In the genomic region with DNA sequence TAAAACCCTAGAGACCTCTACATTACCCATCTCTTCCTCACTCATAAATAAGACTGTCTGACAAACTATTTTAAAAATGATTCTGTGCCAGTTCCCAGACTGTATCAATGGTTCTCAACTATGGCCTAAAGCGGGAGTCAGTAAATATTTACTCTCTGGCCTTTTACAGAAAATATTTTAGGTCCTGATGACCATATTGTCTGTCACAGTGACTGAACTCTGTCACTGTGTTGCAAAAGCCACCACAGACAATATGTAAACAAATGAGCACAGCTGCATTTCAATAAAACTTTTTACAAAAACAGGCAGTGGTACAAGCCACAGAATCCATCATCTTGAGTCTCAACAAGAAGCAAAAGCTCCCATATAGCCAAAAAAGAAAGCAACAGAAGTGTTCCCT, we compare ENCODE assay signal across 1 cellular context.
A peak's percentile ranks its signal among the peaks of the same experiment; 100 is the strongest.
TF ChIP-seq lines count a peak whose summit lies in the region.

No MANE protein-coding gene starts in this region.

TF ChIP-seq in HepG2, 621 proteins besides CTCF, POLR2A, EP300 and RAD21 (continued from another document and continues in another):
- TF ChIP-seq, protein P1, sequence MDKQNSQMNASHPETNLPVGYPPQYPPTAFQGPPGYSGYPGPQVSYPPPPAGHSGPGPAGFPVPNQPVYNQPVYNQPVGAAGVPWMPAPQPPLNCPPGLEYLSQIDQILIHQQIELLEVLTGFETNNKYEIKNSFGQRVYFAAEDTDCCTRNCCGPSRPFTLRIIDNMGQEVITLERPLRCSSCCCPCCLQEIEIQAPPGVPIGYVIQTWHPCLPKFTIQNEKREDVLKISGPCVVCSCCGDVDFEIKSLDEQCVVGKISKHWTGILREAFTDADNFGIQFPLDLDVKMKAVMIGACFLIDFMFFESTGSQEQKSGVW (CRISPR knock-in tag; IDR thresholded peaks at IDR 0.05; ENCODE audit: borderline replicate concordance): no peak
- TF ChIP-seq, protein P2, sequence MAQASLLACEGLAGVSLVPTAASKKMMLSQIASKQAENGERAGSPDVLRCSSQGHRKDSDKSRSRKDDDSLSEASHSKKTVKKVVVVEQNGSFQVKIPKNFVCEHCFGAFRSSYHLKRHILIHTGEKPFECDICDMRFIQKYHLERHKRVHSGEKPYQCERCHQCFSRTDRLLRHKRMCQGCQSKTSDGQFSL (CRISPR knock-in tag; IDR thresholded peaks at IDR 0.05): no peak
- TF ChIP-seq, protein P3, sequence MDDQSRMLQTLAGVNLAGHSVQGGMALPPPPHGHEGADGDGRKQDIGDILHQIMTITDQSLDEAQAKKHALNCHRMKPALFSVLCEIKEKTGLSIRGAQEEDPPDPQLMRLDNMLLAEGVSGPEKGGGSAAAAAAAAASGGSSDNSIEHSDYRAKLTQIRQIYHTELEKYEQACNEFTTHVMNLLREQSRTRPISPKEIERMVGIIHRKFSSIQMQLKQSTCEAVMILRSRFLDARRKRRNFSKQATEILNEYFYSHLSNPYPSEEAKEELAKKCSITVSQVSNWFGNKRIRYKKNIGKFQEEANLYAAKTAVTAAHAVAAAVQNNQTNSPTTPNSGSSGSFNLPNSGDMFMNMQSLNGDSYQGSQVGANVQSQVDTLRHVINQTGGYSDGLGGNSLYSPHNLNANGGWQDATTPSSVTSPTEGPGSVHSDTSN (CRISPR knock-in tag; IDR thresholded peaks at IDR 0.05; ENCODE audit: borderline replicate concordance): no peak
- TF ChIP-seq, protein P4, sequence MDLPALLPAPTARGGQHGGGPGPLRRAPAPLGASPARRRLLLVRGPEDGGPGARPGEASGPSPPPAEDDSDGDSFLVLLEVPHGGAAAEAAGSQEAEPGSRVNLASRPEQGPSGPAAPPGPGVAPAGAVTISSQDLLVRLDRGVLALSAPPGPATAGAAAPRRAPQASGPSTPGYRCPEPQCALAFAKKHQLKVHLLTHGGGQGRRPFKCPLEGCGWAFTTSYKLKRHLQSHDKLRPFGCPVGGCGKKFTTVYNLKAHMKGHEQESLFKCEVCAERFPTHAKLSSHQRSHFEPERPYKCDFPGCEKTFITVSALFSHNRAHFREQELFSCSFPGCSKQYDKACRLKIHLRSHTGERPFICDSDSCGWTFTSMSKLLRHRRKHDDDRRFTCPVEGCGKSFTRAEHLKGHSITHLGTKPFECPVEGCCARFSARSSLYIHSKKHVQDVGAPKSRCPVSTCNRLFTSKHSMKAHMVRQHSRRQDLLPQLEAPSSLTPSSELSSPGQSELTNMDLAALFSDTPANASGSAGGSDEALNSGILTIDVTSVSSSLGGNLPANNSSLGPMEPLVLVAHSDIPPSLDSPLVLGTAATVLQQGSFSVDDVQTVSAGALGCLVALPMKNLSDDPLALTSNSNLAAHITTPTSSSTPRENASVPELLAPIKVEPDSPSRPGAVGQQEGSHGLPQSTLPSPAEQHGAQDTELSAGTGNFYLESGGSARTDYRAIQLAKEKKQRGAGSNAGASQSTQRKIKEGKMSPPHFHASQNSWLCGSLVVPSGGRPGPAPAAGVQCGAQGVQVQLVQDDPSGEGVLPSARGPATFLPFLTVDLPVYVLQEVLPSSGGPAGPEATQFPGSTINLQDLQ (CRISPR knock-in tag; IDR thresholded peaks at IDR 0.05): no peak
- TF ChIP-seq, protein P5, sequence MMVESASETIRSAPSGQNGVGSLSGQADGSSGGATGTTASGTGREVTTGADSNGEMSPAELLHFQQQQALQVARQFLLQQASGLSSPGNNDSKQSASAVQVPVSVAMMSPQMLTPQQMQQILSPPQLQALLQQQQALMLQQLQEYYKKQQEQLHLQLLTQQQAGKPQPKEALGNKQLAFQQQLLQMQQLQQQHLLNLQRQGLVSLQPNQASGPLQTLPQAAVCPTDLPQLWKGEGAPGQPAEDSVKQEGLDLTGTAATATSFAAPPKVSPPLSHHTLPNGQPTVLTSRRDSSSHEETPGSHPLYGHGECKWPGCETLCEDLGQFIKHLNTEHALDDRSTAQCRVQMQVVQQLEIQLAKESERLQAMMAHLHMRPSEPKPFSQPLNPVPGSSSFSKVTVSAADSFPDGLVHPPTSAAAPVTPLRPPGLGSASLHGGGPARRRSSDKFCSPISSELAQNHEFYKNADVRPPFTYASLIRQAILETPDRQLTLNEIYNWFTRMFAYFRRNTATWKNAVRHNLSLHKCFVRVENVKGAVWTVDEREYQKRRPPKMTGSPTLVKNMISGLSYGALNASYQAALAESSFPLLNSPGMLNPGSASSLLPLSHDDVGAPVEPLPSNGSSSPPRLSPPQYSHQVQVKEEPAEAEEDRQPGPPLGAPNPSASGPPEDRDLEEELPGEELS (CRISPR knock-in tag; IDR thresholded peaks at IDR 0.05): peak; percentile 93
- no peak for TF ChIP-seq SNAI1 (CRISPR knock-in tag; IDR thresholded peaks at IDR 0.05; ENCODE audit: borderline replicate concordance)
- TF ChIP-seq, protein P6, sequence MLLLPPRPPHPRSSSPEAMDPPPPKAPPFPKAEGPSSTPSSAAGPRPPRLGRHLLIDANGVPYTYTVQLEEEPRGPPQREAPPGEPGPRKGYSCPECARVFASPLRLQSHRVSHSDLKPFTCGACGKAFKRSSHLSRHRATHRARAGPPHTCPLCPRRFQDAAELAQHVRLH (CRISPR knock-in tag; IDR thresholded peaks at IDR 0.05; ENCODE audit: borderline replicate concordance, low read depth): no peak
- TF ChIP-seq, protein P7, sequence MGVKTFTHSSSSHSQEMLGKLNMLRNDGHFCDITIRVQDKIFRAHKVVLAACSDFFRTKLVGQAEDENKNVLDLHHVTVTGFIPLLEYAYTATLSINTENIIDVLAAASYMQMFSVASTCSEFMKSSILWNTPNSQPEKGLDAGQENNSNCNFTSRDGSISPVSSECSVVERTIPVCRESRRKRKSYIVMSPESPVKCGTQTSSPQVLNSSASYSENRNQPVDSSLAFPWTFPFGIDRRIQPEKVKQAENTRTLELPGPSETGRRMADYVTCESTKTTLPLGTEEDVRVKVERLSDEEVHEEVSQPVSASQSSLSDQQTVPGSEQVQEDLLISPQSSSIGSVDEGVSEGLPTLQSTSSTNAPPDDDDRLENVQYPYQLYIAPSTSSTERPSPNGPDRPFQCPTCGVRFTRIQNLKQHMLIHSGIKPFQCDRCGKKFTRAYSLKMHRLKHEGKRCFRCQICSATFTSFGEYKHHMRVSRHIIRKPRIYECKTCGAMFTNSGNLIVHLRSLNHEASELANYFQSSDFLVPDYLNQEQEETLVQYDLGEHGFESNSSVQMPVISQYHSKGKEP (CRISPR knock-in tag; IDR thresholded peaks at IDR 0.05): no peak
- TF ChIP-seq PAF1 (CRISPR knock-in tag; IDR thresholded peaks at IDR 0.05): no peak
- TF ChIP-seq ZNF256 (CRISPR knock-in tag; conservative IDR thresholded peaks at IDR 0.05): no peak
- no peak for TF ChIP-seq FOXC1 (CRISPR knock-in tag; IDR thresholded peaks at IDR 0.05; ENCODE audit: borderline replicate concordance)
- TF ChIP-seq SSRP1 (CRISPR knock-in tag; IDR thresholded peaks at IDR 0.05): peak; percentile 68; the same call in 1 of the 2 replicates
- TF ChIP-seq, protein P8, sequence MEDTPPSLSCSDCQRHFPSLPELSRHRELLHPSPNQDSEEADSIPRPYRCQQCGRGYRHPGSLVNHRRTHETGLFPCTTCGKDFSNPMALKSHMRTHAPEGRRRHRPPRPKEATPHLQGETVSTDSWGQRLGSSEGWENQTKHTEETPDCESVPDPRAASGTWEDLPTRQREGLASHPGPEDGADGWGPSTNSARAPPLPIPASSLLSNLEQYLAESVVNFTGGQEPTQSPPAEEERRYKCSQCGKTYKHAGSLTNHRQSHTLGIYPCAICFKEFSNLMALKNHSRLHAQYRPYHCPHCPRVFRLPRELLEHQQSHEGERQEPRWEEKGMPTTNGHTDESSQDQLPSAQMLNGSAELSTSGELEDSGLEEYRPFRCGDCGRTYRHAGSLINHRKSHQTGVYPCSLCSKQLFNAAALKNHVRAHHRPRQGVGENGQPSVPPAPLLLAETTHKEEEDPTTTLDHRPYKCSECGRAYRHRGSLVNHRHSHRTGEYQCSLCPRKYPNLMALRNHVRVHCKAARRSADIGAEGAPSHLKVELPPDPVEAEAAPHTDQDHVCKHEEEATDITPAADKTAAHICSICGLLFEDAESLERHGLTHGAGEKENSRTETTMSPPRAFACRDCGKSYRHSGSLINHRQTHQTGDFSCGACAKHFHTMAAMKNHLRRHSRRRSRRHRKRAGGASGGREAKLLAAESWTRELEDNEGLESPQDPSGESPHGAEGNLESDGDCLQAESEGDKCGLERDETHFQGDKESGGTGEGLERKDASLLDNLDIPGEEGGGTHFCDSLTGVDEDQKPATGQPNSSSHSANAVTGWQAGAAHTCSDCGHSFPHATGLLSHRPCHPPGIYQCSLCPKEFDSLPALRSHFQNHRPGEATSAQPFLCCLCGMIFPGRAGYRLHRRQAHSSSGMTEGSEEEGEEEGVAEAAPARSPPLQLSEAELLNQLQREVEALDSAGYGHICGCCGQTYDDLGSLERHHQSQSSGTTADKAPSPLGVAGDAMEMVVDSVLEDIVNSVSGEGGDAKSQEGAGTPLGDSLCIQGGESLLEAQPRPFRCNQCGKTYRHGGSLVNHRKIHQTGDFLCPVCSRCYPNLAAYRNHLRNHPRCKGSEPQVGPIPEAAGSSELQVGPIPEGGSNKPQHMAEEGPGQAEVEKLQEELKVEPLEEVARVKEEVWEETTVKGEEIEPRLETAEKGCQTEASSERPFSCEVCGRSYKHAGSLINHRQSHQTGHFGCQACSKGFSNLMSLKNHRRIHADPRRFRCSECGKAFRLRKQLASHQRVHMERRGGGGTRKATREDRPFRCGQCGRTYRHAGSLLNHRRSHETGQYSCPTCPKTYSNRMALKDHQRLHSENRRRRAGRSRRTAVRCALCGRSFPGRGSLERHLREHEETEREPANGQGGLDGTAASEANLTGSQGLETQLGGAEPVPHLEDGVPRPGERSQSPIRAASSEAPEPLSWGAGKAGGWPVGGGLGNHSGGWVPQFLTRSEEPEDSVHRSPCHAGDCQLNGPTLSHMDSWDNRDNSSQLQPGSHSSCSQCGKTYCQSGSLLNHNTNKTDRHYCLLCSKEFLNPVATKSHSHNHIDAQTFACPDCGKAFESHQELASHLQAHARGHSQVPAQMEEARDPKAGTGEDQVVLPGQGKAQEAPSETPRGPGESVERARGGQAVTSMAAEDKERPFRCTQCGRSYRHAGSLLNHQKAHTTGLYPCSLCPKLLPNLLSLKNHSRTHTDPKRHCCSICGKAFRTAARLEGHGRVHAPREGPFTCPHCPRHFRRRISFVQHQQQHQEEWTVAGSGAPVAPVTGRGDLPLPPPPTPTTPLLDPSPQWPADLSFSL (CRISPR knock-in tag; IDR thresholded peaks at IDR 0.05): 0 out of 2 replicates have a peak, but pooled peaks have one; percentile 17
- TF ChIP-seq HMG20B (CRISPR knock-in tag; conservative IDR thresholded peaks at IDR 0.05): no peak
- 0 out of 2 replicates have a peak, but pooled peaks have one; percentile 17 for TF ChIP-seq NR2F2 (IDR thresholded peaks at IDR 0.05; ENCODE audit: borderline replicate concordance, low read depth)
- TF ChIP-seq NCOR1 (IDR thresholded peaks at IDR 0.05; ENCODE audit: borderline replicate concordance, low read length): peak; percentile 78; the same call in 1 of the 2 replicates
- TF ChIP-seq RXRB (CRISPR knock-in tag; IDR thresholded peaks at IDR 0.05; ENCODE audit: borderline replicate concordance): peak; percentile 93
- TF ChIP-seq FOXK2 (IDR thresholded peaks at IDR 0.05): peak; percentile 23; the same call in 1 of the 2 replicates
- TF ChIP-seq, protein P9, sequence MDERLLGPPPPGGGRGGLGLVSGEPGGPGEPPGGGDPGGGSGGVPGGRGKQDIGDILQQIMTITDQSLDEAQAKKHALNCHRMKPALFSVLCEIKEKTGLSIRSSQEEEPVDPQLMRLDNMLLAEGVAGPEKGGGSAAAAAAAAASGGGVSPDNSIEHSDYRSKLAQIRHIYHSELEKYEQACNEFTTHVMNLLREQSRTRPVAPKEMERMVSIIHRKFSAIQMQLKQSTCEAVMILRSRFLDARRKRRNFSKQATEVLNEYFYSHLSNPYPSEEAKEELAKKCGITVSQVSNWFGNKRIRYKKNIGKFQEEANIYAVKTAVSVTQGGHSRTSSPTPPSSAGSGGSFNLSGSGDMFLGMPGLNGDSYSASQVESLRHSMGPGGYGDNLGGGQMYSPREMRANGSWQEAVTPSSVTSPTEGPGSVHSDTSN (CRISPR knock-in tag; IDR thresholded peaks at IDR 0.05): no peak
- peak; percentile 87 for TF ChIP-seq NCOA2 (CRISPR knock-in tag; IDR thresholded peaks at IDR 0.05)
- TF ChIP-seq, protein P10, sequence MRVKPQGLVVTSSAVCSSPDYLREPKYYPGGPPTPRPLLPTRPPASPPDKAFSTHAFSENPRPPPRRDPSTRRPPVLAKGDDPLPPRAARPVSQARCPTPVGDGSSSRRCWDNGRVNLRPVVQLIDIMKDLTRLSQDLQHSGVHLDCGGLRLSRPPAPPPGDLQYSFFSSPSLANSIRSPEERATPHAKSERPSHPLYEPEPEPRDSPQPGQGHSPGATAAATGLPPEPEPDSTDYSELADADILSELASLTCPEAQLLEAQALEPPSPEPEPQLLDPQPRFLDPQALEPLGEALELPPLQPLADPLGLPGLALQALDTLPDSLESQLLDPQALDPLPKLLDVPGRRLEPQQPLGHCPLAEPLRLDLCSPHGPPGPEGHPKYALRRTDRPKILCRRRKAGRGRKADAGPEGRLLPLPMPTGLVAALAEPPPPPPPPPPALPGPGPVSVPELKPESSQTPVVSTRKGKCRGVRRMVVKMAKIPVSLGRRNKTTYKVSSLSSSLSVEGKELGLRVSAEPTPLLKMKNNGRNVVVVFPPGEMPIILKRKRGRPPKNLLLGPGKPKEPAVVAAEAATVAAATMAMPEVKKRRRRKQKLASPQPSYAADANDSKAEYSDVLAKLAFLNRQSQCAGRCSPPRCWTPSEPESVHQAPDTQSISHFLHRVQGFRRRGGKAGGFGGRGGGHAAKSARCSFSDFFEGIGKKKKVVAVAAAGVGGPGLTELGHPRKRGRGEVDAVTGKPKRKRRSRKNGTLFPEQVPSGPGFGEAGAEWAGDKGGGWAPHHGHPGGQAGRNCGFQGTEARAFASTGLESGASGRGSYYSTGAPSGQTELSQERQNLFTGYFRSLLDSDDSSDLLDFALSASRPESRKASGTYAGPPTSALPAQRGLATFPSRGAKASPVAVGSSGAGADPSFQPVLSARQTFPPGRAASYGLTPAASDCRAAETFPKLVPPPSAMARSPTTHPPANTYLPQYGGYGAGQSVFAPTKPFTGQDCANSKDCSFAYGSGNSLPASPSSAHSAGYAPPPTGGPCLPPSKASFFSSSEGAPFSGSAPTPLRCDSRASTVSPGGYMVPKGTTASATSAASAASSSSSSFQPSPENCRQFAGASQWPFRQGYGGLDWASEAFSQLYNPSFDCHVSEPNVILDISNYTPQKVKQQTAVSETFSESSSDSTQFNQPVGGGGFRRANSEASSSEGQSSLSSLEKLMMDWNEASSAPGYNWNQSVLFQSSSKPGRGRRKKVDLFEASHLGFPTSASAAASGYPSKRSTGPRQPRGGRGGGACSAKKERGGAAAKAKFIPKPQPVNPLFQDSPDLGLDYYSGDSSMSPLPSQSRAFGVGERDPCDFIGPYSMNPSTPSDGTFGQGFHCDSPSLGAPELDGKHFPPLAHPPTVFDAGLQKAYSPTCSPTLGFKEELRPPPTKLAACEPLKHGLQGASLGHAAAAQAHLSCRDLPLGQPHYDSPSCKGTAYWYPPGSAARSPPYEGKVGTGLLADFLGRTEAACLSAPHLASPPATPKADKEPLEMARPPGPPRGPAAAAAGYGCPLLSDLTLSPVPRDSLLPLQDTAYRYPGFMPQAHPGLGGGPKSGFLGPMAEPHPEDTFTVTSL (CRISPR knock-in tag; IDR thresholded peaks at IDR 0.05; ENCODE audit: borderline replicate concordance): peak; percentile 96
- no peak for TF ChIP-seq ZNF768 (CRISPR knock-in tag; IDR thresholded peaks at IDR 0.05)
- no peak for TF ChIP-seq RBM39 (IDR thresholded peaks at IDR 0.05; ENCODE audit: low read depth, low read length, poor library complexity, severe bottlenecking)
- no peak for TF ChIP-seq ADNP (CRISPR knock-in tag; IDR thresholded peaks at IDR 0.05)
- 0 out of 2 replicates have a peak, but pooled peaks have one; percentile 46 for TF ChIP-seq SPEN (CRISPR knock-in tag; IDR thresholded peaks at IDR 0.05; ENCODE audit: low read depth)
- TF ChIP-seq PITX1 (CRISPR knock-in tag; IDR thresholded peaks at IDR 0.05): 0 out of 2 replicates have a peak, but pooled peaks have one; percentile 36
- no peak for TF ChIP-seq ZNF775 (CRISPR knock-in tag; IDR thresholded peaks at IDR 0.05; ENCODE audit: borderline replicate concordance)
- peak; percentile 73; the same call in 1 of the 2 replicates for TF ChIP-seq DPF2 (CRISPR knock-in tag; IDR thresholded peaks at IDR 0.05; ENCODE audit: borderline replicate concordance, low read depth)
- TF ChIP-seq LCORL (IDR thresholded peaks at IDR 0.05): peak; percentile 55; the same call in 1 of the 2 replicates
- no peak for TF ChIP-seq LCORL (CRISPR knock-in tag; IDR thresholded peaks at IDR 0.05)
- no peak for TF ChIP-seq ZNF605 (CRISPR knock-in tag; IDR thresholded peaks at IDR 0.05)
